In the genomic region with DNA sequence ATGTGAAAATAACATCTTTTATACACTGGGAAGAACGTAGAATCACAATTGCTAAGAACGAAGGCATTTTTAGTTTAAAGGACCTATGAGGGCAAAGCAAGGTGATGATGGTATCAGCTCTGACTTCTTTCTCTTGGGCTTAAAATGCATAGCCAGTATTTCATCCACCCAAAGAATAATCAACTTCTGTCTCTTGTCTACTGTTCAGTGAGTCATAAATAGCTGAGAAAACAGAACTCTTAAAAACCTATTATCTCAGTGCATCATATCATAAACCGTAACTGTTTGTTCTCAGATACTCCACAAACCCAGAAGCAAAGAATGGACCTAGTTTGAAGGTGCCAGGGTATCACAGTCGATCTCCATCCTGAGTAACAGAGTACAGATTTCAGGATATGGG, we compare ENCODE assay signal across 23 cellular contexts. TPM values are rescaled to one million over a fixed set of nuclear protein-coding genes. Genes with fewer than 3 reads are reported as not detected.
DNase-seq lines count a peak whose midpoint lies in the region; ATAC-seq and TF ChIP-seq lines count a peak whose summit lies in the region.
"Had no signal": no experiment of that assay in that cellular context is flagged by ENCODE, and none has a peak within 500 bp of the region (broad histone marks: within the 10 kb centered on the region; RNA-seq: fewer than 3 reads in every experiment).

No MANE protein-coding gene starts in this region.

- no peaks in the 10 kb centered on the region for H3K9me3 ChIP-seq in CD8-positive, alpha-beta T cell (ENCODE audit: low read length)
- H3K9me3 ChIP-seq in HEK293 (ENCODE audit: control insufficient read depth, insufficient read depth, low read depth, low read length) (no peaks in the 10 kb centered on the region), T-helper 17 cell (ENCODE audit: control insufficient read depth, low read length, poor library complexity, severe bottlenecking) (no peaks in the 10 kb centered on the region)
- H3K9me3 ChIP-seq: gastroesophageal sphincter, SJSA1 had no signal

- H3K27ac ChIP-seq in CD8-positive, alpha-beta T cell (ENCODE audit: low read depth, low read length) = no peak overlapping the region
- H3K27ac ChIP-seq in HEK293 (ENCODE audit: extremely low read depth, low read depth, low read length) = no peak overlapping the region
- H3K27ac ChIP-seq: brain microvascular endothelial cell, gastroesophageal sphincter, SJSA1 had no signal

- DNase-seq in CD8-positive, alpha-beta T cell = no peak
- no peak for DNase-seq in T-helper 17 cell
- DNase-seq in iris pigment epithelial cell (ENCODE audit: low read depth) = peak; percentile 61
- no peak for DNase-seq in NCI-H187 (lab: John Stamatoyannopoulos, UW)
- no peak for DNase-seq in middle frontal gyrus (ENCODE audit: extremely low spot score, low spot score)
- DNase-seq: activated CD4-positive, alpha-beta T cell treated with anti-CD3 and anti-CD28 coated beads for 48 hours; activated naive CD8-positive, alpha-beta T cell treated with anti-CD3 and anti-CD28 coated beads, Interleukin-2, amount 10 ng/mL, durations not matched to agents 7 days and 5 days; brain microvascular endothelial cell; DMS153; hippocampal formation; immature natural killer cell; KBM-7; midbrain; NCI-H524; nephron progenitor cell; posterior cingulate gyrus; stimulated activated naive CD4-positive, alpha-beta T cell treated with Interleukin-2 at 50 U/mL for 16 hours had no signal

- POLR2A ChIA-PET in CD8-positive, alpha-beta T cell (lab: Charles Lee) = interaction anchor here (0.9 to 11.2 kb wide), 3 partner anchors 9 to 16 kb away, joined by 3 to 122 read pairs (median 4); a partner anchor contains a TSS
- POLR2A ChIA-PET in HEK293 (lab: Yijun Ruan, JAX) = interaction anchor here (0.7 to 2.3 kb wide), 4 partner anchors 14 to 33 kb away, joined by 3 to 7 read pairs (median 3); a partner anchor contains a TSS

- H3K4me3 ChIP-seq in CD8-positive, alpha-beta T cell (ENCODE audit: low read depth, low read length) = no peak overlapping the region
- H3K4me3 ChIP-seq in HEK293 (ENCODE audit: low read depth, low read length) = no peak overlapping the region
- H3K4me3 ChIP-seq: gastroesophageal sphincter, SJSA1 had no signal

- H3K4me1 Mint-ChIP-seq in CD8-positive, alpha-beta T cell (ENCODE audit: low read depth) = peaks cover 45% of the 10 kb centered on the region
- peaks cover 27% of the 10 kb centered on the region for H3K4me1 Mint-ChIP-seq in T-helper 17 cell

- H3K27me3 Mint-ChIP-seq in CD8-positive, alpha-beta T cell (ENCODE audit: low read depth) = no peaks in the 10 kb centered on the region
- H3K27me3 Mint-ChIP-seq in T-helper 17 cell = no peaks in the 10 kb centered on the region
- H3K27me3 Mint-ChIP-seq: activated naive CD8-positive, alpha-beta T cell treated with anti-CD3 and anti-CD28 coated beads, Interleukin-2, amount 10 ng/mL, durations not matched to agents 7 days and 5 days had no signal

- no peaks in the 10 kb centered on the region for H3K27me3 ChIP-seq in CD8-positive, alpha-beta T cell (ENCODE audit: insufficient read depth, low read length)
- H3K27me3 ChIP-seq: brain microvascular endothelial cell, gastroesophageal sphincter, SJSA1 had no signal

- no peak for TF ChIP-seq CTCF in CD8-positive, alpha-beta T cell (IDR thresholded peaks at IDR 0.05)
- no peak for TF ChIP-seq CTCF in HEK293 (tag by site-specific recombination; IDR thresholded peaks at IDR 0.05)

- no peak for ATAC-seq in CD8-positive, alpha-beta T cell
- ATAC-seq in T-helper 17 cell (no peak), GM19467 (IDR thresholded peaks at IDR 0.05; ENCODE audit: unreplicated experiment) (no peak)
- ATAC-seq: gastroesophageal sphincter, sciatic nerve had no signal

- CTCF ChIA-PET in CD8-positive, alpha-beta T cell (lab: Charles Lee) = interaction anchor here (0.7 kb wide), 1 partner anchor 10 kb away, joined by 3 read pairs; no protein-coding TSS in a partner anchor
- CTCF ChIA-PET in HEK293 (lab: Yijun Ruan, JAX) = interaction anchor here (1.1 kb wide), 1 partner anchor 10 kb away, joined by 3 read pairs; no protein-coding TSS in a partner anchor

- H3K36me3 ChIP-seq in CD8-positive, alpha-beta T cell (ENCODE audit: insufficient read depth, low read length) = peaks cover 6% of the 10 kb centered on the region
- peaks cover 43 to 45% of the 10 kb centered on the region in 2 experiments for H3K36me3 ChIP-seq in HEK293 (ENCODE audit: control insufficient read depth in 2 of 2, insufficient read depth in 1 of 2, low read length in 2 of 2)

- peaks cover 42% of the 10 kb centered on the region for H3K36me3 Mint-ChIP-seq in CD8-positive, alpha-beta T cell
- peaks cover 5% of the 10 kb centered on the region for H3K36me3 Mint-ChIP-seq in T-helper 17 cell (ENCODE audit: low read depth)

- peaks cover 18% of the 10 kb centered on the region for H3K4me1 ChIP-seq in CD8-positive, alpha-beta T cell (ENCODE audit: insufficient read depth, low read length)
- H3K4me1 ChIP-seq in HEK293 (ENCODE audit: control insufficient read depth, insufficient read depth, low read length) = 0 out of 2 replicates have a peak, but pooled peaks cover 4% of the 10 kb centered on the region

- intact Hi-C loops in CD8-positive, alpha-beta T cell (cut with DNase I, micrococcal nuclease) = no loop called here

- H3K27ac Mint-ChIP-seq in CD8-positive, alpha-beta T cell = peak overlapping the region; percentile 29
- H3K27ac Mint-ChIP-seq in T-helper 17 cell = peak overlapping the region; percentile 81
- H3K27ac Mint-ChIP-seq: activated naive CD8-positive, alpha-beta T cell treated with anti-CD3 and anti-CD28 coated beads, Interleukin-2, amount 10 ng/mL, durations not matched to agents 7 days and 5 days; immature natural killer cell; nephron progenitor cell; T-helper 1 cell treated with Interleukin-12 subunit alpha and Interleukin-12 subunit beta and Interleukin-4 antibody, amounts not matched to agents 30 μg/mL and 1 μg/mL, for 36 hours had no signal

- no peak overlapping the region for H3K4me3 Mint-ChIP-seq in CD8-positive, alpha-beta T cell
- H3K4me3 Mint-ChIP-seq in T-helper 17 cell = no peak overlapping the region
- H3K4me3 Mint-ChIP-seq: activated naive CD8-positive, alpha-beta T cell treated with anti-CD3 and anti-CD28 coated beads, Interleukin-2, amount 10 ng/mL, durations not matched to agents 7 days and 5 days; immature natural killer cell; nephron progenitor cell; T-helper 1 cell treated with Interleukin-12 subunit alpha and Interleukin-12 subunit beta and Interleukin-4 antibody, amounts not matched to agents 30 μg/mL and 1 μg/mL, for 36 hours had no signal

- H3K9me3 Mint-ChIP-seq in CD8-positive, alpha-beta T cell = no peaks in the 10 kb centered on the region
- H3K9me3 Mint-ChIP-seq: activated naive CD8-positive, alpha-beta T cell treated with anti-CD3 and anti-CD28 coated beads, Interleukin-2, amount 10 ng/mL, durations not matched to agents 7 days and 5 days; immature natural killer cell; nephron progenitor cell; T-helper 1 cell treated with Interleukin-12 subunit alpha and Interleukin-12 subunit beta and Interleukin-4 antibody, amounts not matched to agents 30 μg/mL and 1 μg/mL, for 36 hours had no signal

TF ChIP-seq in HEK293, 187 proteins besides CTCF, POLR2A, EP300 and RAD21 (continues in another document):
- TF ChIP-seq ZNF274 (IDR thresholded peaks at IDR 0.05; ENCODE audit: low read length) (no peak), ZNF274 (tag by site-specific recombination; IDR thresholded peaks at IDR 0.05; ENCODE audit: borderline replicate concordance) (no peak), ZBTB17 (tag by site-specific recombination; IDR thresholded peaks at IDR 0.05) (peak; percentile 60)
- TF ChIP-seq, protein P1, sequence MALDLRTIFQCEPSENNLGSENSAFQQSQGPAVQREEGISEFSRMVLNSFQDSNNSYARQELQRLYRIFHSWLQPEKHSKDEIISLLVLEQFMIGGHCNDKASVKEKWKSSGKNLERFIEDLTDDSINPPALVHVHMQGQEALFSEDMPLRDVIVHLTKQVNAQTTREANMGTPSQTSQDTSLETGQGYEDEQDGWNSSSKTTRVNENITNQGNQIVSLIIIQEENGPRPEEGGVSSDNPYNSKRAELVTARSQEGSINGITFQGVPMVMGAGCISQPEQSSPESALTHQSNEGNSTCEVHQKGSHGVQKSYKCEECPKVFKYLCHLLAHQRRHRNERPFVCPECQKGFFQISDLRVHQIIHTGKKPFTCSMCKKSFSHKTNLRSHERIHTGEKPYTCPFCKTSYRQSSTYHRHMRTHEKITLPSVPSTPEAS (tag by site-specific recombination; IDR thresholded peaks at IDR 0.05) = no peak
- TF ChIP-seq, protein P2, sequence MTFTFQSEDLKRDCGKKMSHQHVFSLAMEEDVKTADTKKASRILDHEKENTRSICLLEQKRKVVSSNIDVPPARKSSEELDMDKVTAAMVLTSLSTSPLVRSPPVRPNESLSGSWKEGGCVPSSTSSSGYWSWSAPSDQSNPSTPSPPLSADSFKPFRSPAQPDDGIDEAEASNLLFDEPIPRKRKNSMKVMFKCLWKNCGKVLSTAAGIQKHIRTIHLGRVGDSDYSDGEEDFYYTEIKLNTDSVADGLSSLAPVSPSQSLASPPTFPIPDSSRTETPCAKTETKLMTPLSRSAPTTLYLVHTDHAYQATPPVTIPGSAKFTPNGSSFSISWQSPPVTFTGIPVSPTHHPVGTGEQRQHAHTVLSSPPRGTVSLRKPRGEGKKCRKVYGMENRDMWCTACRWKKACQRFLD (tag by site-specific recombination; IDR thresholded peaks at IDR 0.05) = no peak
- TF ChIP-seq, protein P3, sequence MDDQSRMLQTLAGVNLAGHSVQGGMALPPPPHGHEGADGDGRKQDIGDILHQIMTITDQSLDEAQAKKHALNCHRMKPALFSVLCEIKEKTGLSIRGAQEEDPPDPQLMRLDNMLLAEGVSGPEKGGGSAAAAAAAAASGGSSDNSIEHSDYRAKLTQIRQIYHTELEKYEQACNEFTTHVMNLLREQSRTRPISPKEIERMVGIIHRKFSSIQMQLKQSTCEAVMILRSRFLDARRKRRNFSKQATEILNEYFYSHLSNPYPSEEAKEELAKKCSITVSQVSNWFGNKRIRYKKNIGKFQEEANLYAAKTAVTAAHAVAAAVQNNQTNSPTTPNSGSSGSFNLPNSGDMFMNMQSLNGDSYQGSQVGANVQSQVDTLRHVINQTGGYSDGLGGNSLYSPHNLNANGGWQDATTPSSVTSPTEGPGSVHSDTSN (CRISPR knock-in tag; IDR thresholded peaks at IDR 0.05) = no peak

RNA-seq across cellular contexts. Expression of a gene that starts 5.2 kb away (rescaled TPM):
- 10 to 100 TPM; 85.4 to 87.5 TPM for total RNA-seq in CD8-positive, alpha-beta T cell
- 10 to 100 TPM; 64.3 to 67.1 TPM for total RNA-seq in T-helper 17 cell

RNA-seq across cellular contexts. Expression of a gene that starts 17.2 kb away (rescaled TPM):
- total RNA-seq in CD8-positive, alpha-beta T cell = 10 to 100 TPM; 19.9 TPM
- 10 to 100 TPM; 16.3 to 17.8 TPM for total RNA-seq in T-helper 17 cell

RNA-seq across cellular contexts. Expression of a gene that starts 17.3 kb away (rescaled TPM):
- total RNA-seq in CD8-positive, alpha-beta T cell = 10 to 100 TPM; 18.5 to 19.2 TPM
- 10 to 100 TPM; 25.7 to 26.0 TPM for total RNA-seq in T-helper 17 cell

RNA-seq across cellular contexts. Expression of a gene that starts 32.3 kb away (rescaled TPM):
- 1 to 10 TPM; 3.6 to 3.7 TPM for total RNA-seq in CD8-positive, alpha-beta T cell
- 1 to 10 TPM; 3.0 to 3.9 TPM for total RNA-seq in T-helper 17 cell

RNA-seq across cellular contexts. Expression of a gene that starts 32.3 kb away (rescaled TPM):
- 10 to 100 TPM; 21.2 to 23.2 TPM for total RNA-seq in CD8-positive, alpha-beta T cell
- 10 to 100 TPM; 28.9 to 31.7 TPM for total RNA-seq in T-helper 17 cell
